2 cellular contexts compared by ENCODE assay signal in genomic region chr2:120741514-120742448, GRCh38.
TF ChIP-seq lines count a peak whose summit lies in the region.

No MANE protein-coding gene starts in this region.

TF ChIP-seq in HCT116, 20 proteins besides CTCF, POLR2A, EP300 and RAD21:
- TF ChIP-seq, protein P1, sequence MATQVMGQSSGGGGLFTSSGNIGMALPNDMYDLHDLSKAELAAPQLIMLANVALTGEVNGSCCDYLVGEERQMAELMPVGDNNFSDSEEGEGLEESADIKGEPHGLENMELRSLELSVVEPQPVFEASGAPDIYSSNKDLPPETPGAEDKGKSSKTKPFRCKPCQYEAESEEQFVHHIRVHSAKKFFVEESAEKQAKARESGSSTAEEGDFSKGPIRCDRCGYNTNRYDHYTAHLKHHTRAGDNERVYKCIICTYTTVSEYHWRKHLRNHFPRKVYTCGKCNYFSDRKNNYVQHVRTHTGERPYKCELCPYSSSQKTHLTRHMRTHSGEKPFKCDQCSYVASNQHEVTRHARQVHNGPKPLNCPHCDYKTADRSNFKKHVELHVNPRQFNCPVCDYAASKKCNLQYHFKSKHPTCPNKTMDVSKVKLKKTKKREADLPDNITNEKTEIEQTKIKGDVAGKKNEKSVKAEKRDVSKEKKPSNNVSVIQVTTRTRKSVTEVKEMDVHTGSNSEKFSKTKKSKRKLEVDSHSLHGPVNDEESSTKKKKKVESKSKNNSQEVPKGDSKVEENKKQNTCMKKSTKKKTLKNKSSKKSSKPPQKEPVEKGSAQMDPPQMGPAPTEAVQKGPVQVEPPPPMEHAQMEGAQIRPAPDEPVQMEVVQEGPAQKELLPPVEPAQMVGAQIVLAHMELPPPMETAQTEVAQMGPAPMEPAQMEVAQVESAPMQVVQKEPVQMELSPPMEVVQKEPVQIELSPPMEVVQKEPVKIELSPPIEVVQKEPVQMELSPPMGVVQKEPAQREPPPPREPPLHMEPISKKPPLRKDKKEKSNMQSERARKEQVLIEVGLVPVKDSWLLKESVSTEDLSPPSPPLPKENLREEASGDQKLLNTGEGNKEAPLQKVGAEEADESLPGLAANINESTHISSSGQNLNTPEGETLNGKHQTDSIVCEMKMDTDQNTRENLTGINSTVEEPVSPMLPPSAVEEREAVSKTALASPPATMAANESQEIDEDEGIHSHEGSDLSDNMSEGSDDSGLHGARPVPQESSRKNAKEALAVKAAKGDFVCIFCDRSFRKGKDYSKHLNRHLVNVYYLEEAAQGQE (IDR thresholded peaks at IDR 0.05; ENCODE audit: low read depth) = no peak
- no peak for TF ChIP-seq SP1 (IDR thresholded peaks at IDR 0.05; ENCODE audit: low read depth)
- TF ChIP-seq SRF (IDR thresholded peaks at IDR 0.05; ENCODE audit: low read depth) = no peak
- TF ChIP-seq ATF3 (IDR thresholded peaks at IDR 0.05) = no peak
- no peak for TF ChIP-seq FOSL1 (IDR thresholded peaks at IDR 0.05; ENCODE audit: low read depth)
- TF ChIP-seq ELF1 (IDR thresholded peaks at IDR 0.05; ENCODE audit: borderline replicate concordance, low read depth) = no peak
TF ChIP-seq in HCT116: peak in this region for 0.

TF ChIP-seq in K562, 482 proteins besides CTCF, POLR2A, EP300 and RAD21:
- TF ChIP-seq, protein P2, sequence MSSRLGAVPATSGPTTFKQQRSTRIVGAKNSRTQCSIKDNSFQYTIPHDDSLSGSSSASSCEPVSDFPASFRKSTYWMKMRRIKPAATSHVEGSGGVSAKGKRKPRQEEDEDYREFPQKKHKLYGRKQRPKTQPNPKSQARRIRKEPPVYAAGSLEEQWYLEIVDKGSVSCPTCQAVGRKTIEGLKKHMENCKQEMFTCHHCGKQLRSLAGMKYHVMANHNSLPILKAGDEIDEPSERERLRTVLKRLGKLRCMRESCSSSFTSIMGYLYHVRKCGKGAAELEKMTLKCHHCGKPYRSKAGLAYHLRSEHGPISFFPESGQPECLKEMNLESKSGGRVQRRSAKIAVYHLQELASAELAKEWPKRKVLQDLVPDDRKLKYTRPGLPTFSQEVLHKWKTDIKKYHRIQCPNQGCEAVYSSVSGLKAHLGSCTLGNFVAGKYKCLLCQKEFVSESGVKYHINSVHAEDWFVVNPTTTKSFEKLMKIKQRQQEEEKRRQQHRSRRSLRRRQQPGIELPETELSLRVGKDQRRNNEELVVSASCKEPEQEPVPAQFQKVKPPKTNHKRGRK (tag; IDR thresholded peaks at IDR 0.05) = 0 out of 2 replicates have a peak, but pooled peaks have one; percentile 23
- no peak for TF ChIP-seq GATA2 (CRISPR knock-in tag; IDR thresholded peaks at IDR 0.05)
